In genomic region chr12:124771462-124772361, GRCh38 we compare ENCODE assay signal across 8 cellular contexts.
A peak's percentile ranks its signal among the peaks of the same experiment; 100 is the strongest.
DNase-seq lines count a peak whose midpoint lies in the region; ATAC-seq and TF ChIP-seq lines count a peak whose summit lies in the region.

No MANE protein-coding gene starts in this region.

- peaks cover 34% of the 10 kb centered on the region for H3K4me1 Mint-ChIP-seq in activated T-helper 17 cell treated with anti-CD3 and anti-CD28 coated beads, Interleukin-2, amount 50 U/mL, for 72 hours

- TF ChIP-seq CTCF in foreskin fibroblast (IDR thresholded peaks at IDR 0.05; ENCODE audit: low read depth, low read length) (peak; percentile 96), thoracic aorta (IDR thresholded peaks at IDR 0.05) (peak; percentile 99)

- no peaks in the 10 kb centered on the region for H3K9me3 ChIP-seq in thoracic aorta

- peaks cover 5 to 39% of the 10 kb centered on the region in 2 donors for H3K4me1 ChIP-seq in thoracic aorta (ENCODE audit: control insufficient read depth in 1 of 2, low read depth in 2 of 2)

- H3K4me3 Mint-ChIP-seq in activated T-helper 17 cell treated with anti-CD3 and anti-CD28 coated beads, Interleukin-2, amount 50 U/mL, for 72 hours = peak overlapping the region; percentile 9

- H3K36me3 ChIP-seq in thoracic aorta = no peaks in the 10 kb centered on the region

- no peaks in the 10 kb centered on the region for H3K9me3 Mint-ChIP-seq in activated T-helper 17 cell treated with anti-CD3 and anti-CD28 coated beads, Interleukin-2, amount 50 U/mL, for 72 hours

- no peak overlapping the region for H3K27ac Mint-ChIP-seq in activated T-helper 17 cell treated with anti-CD3 and anti-CD28 coated beads, Interleukin-2, amount 50 U/mL, for 72 hours

- DNase-seq in DMS153 treated with DMSO at 0.1 percent for 48 hours (lab: John Stamatoyannopoulos, UW; ENCODE audit: unreplicated experiment) (peak; percentile 45), LHCN-M2 (ENCODE audit: low read depth) (peak; percentile 64), RPMI7951 (ENCODE audit: low read depth) (peak; percentile 59), foreskin fibroblast (peak; percentile 54 to 88), occipital lobe (lab: John Stamatoyannopoulos, UW) (peak; percentile 77), thoracic aorta (ENCODE audit: low spot score) (peak; percentile 72)

- H3K4me3 ChIP-seq in foreskin fibroblast (ENCODE audit: low read depth in 1 of 2, low read length in 2 of 2) (no peak overlapping the region), thoracic aorta (no peak overlapping the region)

- no peak for ATAC-seq in activated T-helper 17 cell treated with anti-CD3 and anti-CD28 coated beads, Interleukin-2, amount 50 U/mL, for 72 hours (replicated peaks)
- no peak for ATAC-seq in thoracic aorta (ENCODE audit: insufficient number of reproducible peaks, low FRiP score, low read depth)
- no peak for ATAC-seq in HG02884 (IDR thresholded peaks at IDR 0.05; ENCODE audit: unreplicated experiment)

- H3K36me3 Mint-ChIP-seq in activated T-helper 17 cell treated with anti-CD3 and anti-CD28 coated beads, Interleukin-2, amount 50 U/mL, for 72 hours (ENCODE audit: low read depth) = no peaks in the 10 kb centered on the region

- peaks cover 9% of the 10 kb centered on the region for H3K27me3 Mint-ChIP-seq in activated T-helper 17 cell treated with anti-CD3 and anti-CD28 coated beads, Interleukin-2, amount 50 U/mL, for 72 hours

- no peaks in the 10 kb centered on the region for H3K27me3 ChIP-seq in thoracic aorta (replicated peaks; ENCODE audit: insufficient read depth)

- no peak overlapping the region for H3K27ac ChIP-seq in thoracic aorta
